8 cellular contexts compared by ENCODE assay signal in the genomic region with DNA sequence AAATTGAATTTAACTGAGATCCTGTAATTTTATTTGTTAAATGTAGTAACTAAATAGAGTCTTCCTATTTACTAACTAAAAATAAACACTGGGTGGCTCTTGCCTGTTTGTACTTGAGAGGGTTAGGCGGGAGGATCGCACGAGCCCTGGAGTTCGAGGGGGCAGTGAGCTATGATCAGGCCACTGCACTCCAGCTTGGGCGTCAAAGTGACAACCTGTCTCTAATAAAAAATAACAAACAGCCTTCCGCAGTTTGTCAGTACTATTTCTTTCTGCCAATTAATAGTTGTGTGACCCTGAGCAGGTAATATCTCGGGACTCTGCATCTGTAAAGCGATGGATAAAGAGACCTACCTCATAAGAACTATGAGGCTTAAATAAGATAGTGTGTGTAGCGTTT. TPM values are rescaled to one million over a fixed set of nuclear protein-coding genes. Genes with fewer than 3 reads are reported as not detected.
DNase-seq lines count a peak whose midpoint lies in the region; ATAC-seq and TF ChIP-seq lines count a peak whose summit lies in the region.

No MANE protein-coding gene starts in this region.

- peak overlapping the region; percentile 100 for H3K27ac Mint-ChIP-seq in activated T-helper 1 cell treated with anti-CD3 and anti-CD28 coated beads, Interleukin-12 subunit alpha, Interleukin-12 subunit beta, Interleukin-2, Interleukin-4 antibody, amounts not matched to agents 30 ng/mL and 10 ng/mL and 1 ng/mL, durations not matched to agents 14 hours and 24 hours and 36 hours
- H3K27ac Mint-ChIP-seq in stimulated activated naive B cell treated with anti-CD40 and anti-IgM and Interleukin-4, amounts not matched to agents 10 μg/mL and 1 μg/mL and 100 μg/mL, for 72 hours = peak overlapping the region; percentile 100

- no peak for TF ChIP-seq CTCF in SK-N-SH (IDR thresholded peaks at IDR 0.05)

- no peaks in the 10 kb centered on the region for H3K9me3 Mint-ChIP-seq in activated T-helper 1 cell treated with anti-CD3 and anti-CD28 coated beads, Interleukin-12 subunit alpha, Interleukin-12 subunit beta, Interleukin-2, Interleukin-4 antibody, amounts not matched to agents 30 ng/mL and 10 ng/mL and 1 ng/mL, durations not matched to agents 14 hours and 24 hours and 36 hours
- H3K9me3 Mint-ChIP-seq in stimulated activated naive B cell treated with anti-CD40 and anti-IgM and Interleukin-4, amounts not matched to agents 10 μg/mL and 1 μg/mL and 100 μg/mL, for 72 hours = no peaks in the 10 kb centered on the region

- ATAC-seq in SK-N-SH treated with all-trans-retinoic acid at 6 μM for 48 hours (no peak), GM21515 (IDR thresholded peaks at IDR 0.05; ENCODE audit: unreplicated experiment) (no peak)
- ATAC-seq in stimulated activated naive B cell treated with anti-CD40 and anti-IgM and Interleukin-4, amounts not matched to agents 10 μg/mL and 1 μg/mL and 100 μg/mL, for 72 hours (replicated peaks) = peak in 1 of 2 donors; percentile 1

- H3K27me3 ChIP-seq in SK-N-SH (ENCODE audit: insufficient read depth) = no peaks in the 10 kb centered on the region

- peak overlapping the region; percentile 79 for H3K9ac ChIP-seq in SK-N-SH

- H2AFZ ChIP-seq in SK-N-SH (ENCODE audit: low read depth) = peak overlapping the region; percentile 95

- peak overlapping the region; percentile 77 for H3K4me2 ChIP-seq in SK-N-SH

- H3K36me3 Mint-ChIP-seq in activated T-helper 1 cell treated with anti-CD3 and anti-CD28 coated beads, Interleukin-12 subunit alpha, Interleukin-12 subunit beta, Interleukin-2, Interleukin-4 antibody, amounts not matched to agents 30 ng/mL and 10 ng/mL and 1 ng/mL, durations not matched to agents 14 hours and 24 hours and 36 hours (ENCODE audit: low read depth) = peaks cover 24% of the 10 kb centered on the region
- peaks cover 9 to 25% of the 10 kb centered on the region in 2 donors for H3K36me3 Mint-ChIP-seq in stimulated activated naive B cell treated with anti-CD40 and anti-IgM and Interleukin-4, amounts not matched to agents 10 μg/mL and 1 μg/mL and 100 μg/mL, for 72 hours

- peaks cover 41% of the 10 kb centered on the region for H3K79me2 ChIP-seq in SK-N-SH (ENCODE audit: insufficient read depth)

- intact Hi-C loops in activated T-helper 1 cell treated with anti-CD3 and anti-CD28 coated beads, Interleukin-12 subunit alpha, Interleukin-12 subunit beta, Interleukin-2, Interleukin-4 antibody, amounts not matched to agents 30 ng/mL and 10 ng/mL and 1 ng/mL, durations not matched to agents 14 hours and 24 hours and 36 hours (cut with micrococcal nuclease) = loop anchor here (10.0 kb wide), 1 partner anchor 871 kb away; a partner anchor contains a TSS

- no peak for TF ChIP-seq RAD21 in SK-N-SH (IDR thresholded peaks at IDR 0.05; ENCODE audit: low read length)

- POLR2A ChIA-PET in SK-N-SH (lab: Yijun Ruan, JAX) = interaction anchor here (0.6 to 2.9 kb wide), 5 partner anchors 11 to 297 kb away, joined by 3 to 19 read pairs (median 3); a partner anchor contains a TSS

- H3F3A ChIP-seq in SK-N-SH (replicated peaks; ENCODE audit: insufficient read depth) = no peaks in the 10 kb centered on the region

- H3K4me1 Mint-ChIP-seq in activated T-helper 1 cell treated with anti-CD3 and anti-CD28 coated beads, Interleukin-12 subunit alpha, Interleukin-12 subunit beta, Interleukin-2, Interleukin-4 antibody, amounts not matched to agents 30 ng/mL and 10 ng/mL and 1 ng/mL, durations not matched to agents 14 hours and 24 hours and 36 hours (ENCODE audit: low read depth) = peaks cover 41% of the 10 kb centered on the region
- peaks cover 14 to 15% of the 10 kb centered on the region in 2 donors for H3K4me1 Mint-ChIP-seq in stimulated activated naive B cell treated with anti-CD40 and anti-IgM and Interleukin-4, amounts not matched to agents 10 μg/mL and 1 μg/mL and 100 μg/mL, for 72 hours

- CTCF ChIA-PET in SK-N-SH (lab: Yijun Ruan, JAX) = interaction anchor here (1.5 to 1.8 kb wide), 2 partner anchors 42 to 455 kb away, joined by 5 read pairs; a partner anchor contains a TSS

- 41% methylated on average over 9 of the region's 9 CpGs for WGBS in SK-N-SH (ENCODE audit: low lambda C conversion rate)

- no peak for TF ChIP-seq EP300 in SK-N-SH (IDR thresholded peaks at IDR 0.05; ENCODE audit: borderline replicate concordance in 1 of 2, low read depth in 1 of 2, low read length in 1 of 2)

- peak overlapping the region; percentile 74 to 96 for H3K27ac ChIP-seq in SK-N-SH (ENCODE audit: low read depth in 2 of 2, low read length in 1 of 2)

- peak overlapping the region; percentile 100 for H3K4me3 Mint-ChIP-seq in activated T-helper 1 cell treated with anti-CD3 and anti-CD28 coated beads, Interleukin-12 subunit alpha, Interleukin-12 subunit beta, Interleukin-2, Interleukin-4 antibody, amounts not matched to agents 30 ng/mL and 10 ng/mL and 1 ng/mL, durations not matched to agents 14 hours and 24 hours and 36 hours
- H3K4me3 Mint-ChIP-seq in stimulated activated naive B cell treated with anti-CD40 and anti-IgM and Interleukin-4, amounts not matched to agents 10 μg/mL and 1 μg/mL and 100 μg/mL, for 72 hours = peak overlapping the region; percentile 84 to 95

- H3K4me3 ChIP-seq in SK-N-SH (ENCODE audit: low read depth in 2 of 2, low read length in 1 of 2) (peak overlapping the region; percentile 81 to 88), iPS-11a (ENCODE audit: low read depth, low read length) (peak overlapping the region; percentile 82)

- peak; percentile 45 for DNase-seq in SK-N-SH
- no peak for DNase-seq in activated T-helper 1 cell treated with anti-CD3 and anti-CD28 coated beads, Interleukin-12 subunit alpha, Interleukin-12 subunit beta, Interleukin-2, Interleukin-4 antibody, amounts not matched to agents 30 ng/mL and 10 ng/mL and 1 ng/mL, durations not matched to agents 14 hours and 24 hours and 36 hours (ENCODE audit: low spot score)
- no peak for DNase-seq in stimulated activated naive B cell treated with anti-CD40 and anti-IgM and Interleukin-4, amounts not matched to agents 10 μg/mL and 1 μg/mL and 100 μg/mL, for 72 hours
- DNase-seq in foreskin melanocyte = no peak
- no peak for DNase-seq in AG08396 (ENCODE audit: low spot score)

- H3K36me3 ChIP-seq in SK-N-SH (replicated peaks in 1 of 2; ENCODE audit: control insufficient read depth in 1 of 2, insufficient read depth in 2 of 2, low read length in 1 of 2) = peaks cover 12 to 14% of the 10 kb centered on the region in 2 experiments

- H3K9me2 ChIP-seq in SK-N-SH = no peaks in the 10 kb centered on the region

- peaks cover 9% of the 10 kb centered on the region; the same call in 1 of the 2 replicates for H4K20me1 ChIP-seq in SK-N-SH (ENCODE audit: insufficient read depth)

- no peaks in the 10 kb centered on the region for H3K9me3 ChIP-seq in SK-N-SH

- H3K27me3 Mint-ChIP-seq in activated T-helper 1 cell treated with anti-CD3 and anti-CD28 coated beads, Interleukin-12 subunit alpha, Interleukin-12 subunit beta, Interleukin-2, Interleukin-4 antibody, amounts not matched to agents 30 ng/mL and 10 ng/mL and 1 ng/mL, durations not matched to agents 14 hours and 24 hours and 36 hours (ENCODE audit: insufficient read depth) = no peaks in the 10 kb centered on the region
- no peaks in the 10 kb centered on the region for H3K27me3 Mint-ChIP-seq in stimulated activated naive B cell treated with anti-CD40 and anti-IgM and Interleukin-4, amounts not matched to agents 10 μg/mL and 1 μg/mL and 100 μg/mL, for 72 hours

- H3K4me1 ChIP-seq in SK-N-SH (ENCODE audit: control insufficient read depth in 1 of 2, insufficient read depth in 2 of 2, low read depth in 1 of 2, low read length in 1 of 2) = peaks cover 0 to 12% of the 10 kb centered on the region in 2 experiments; a peak in 2 of 4 replicates

RNA-seq across cellular contexts. Expression of a gene that starts 0.8 kb away (rescaled TPM):
- 7.4 and 9.5 TPM in 2 replicates for polyA plus RNA-seq in SK-N-SH (2012; rRNA removed)
- 5.7 and 7.1 TPM in 2 replicates for polyA plus RNA-seq in SK-N-SH (2012; cell fraction: cytosol; rRNA removed)
- polyA plus RNA-seq in SK-N-SH (2012; cell fraction: nucleus; rRNA removed) = 7.1 and 7.4 TPM in 2 replicates
- 34.7 and 34.9 TPM in 2 replicates for total RNA-seq in activated T-helper 1 cell treated with anti-CD3 and anti-CD28 coated beads, Interleukin-12 subunit alpha, Interleukin-12 subunit beta, Interleukin-2, Interleukin-4 antibody, amounts not matched to agents 30 ng/mL and 10 ng/mL and 1 ng/mL, durations not matched to agents 14 hours and 24 hours and 36 hours

RNA-seq across cellular contexts. Expression of a gene that starts 11.2 kb away (rescaled TPM):
- 0.03 and 0.05 TPM in 2 replicates for polyA plus RNA-seq in SK-N-SH (2012; rRNA removed)
- 0.01 and 0.05 TPM in 2 replicates for polyA plus RNA-seq in SK-N-SH (2012; cell fraction: cytosol; rRNA removed)
- 0.13 and 0.28 TPM in 2 replicates for polyA plus RNA-seq in SK-N-SH (2012; cell fraction: nucleus; rRNA removed)
- total RNA-seq in activated T-helper 1 cell treated with anti-CD3 and anti-CD28 coated beads, Interleukin-12 subunit alpha, Interleukin-12 subunit beta, Interleukin-2, Interleukin-4 antibody, amounts not matched to agents 30 ng/mL and 10 ng/mL and 1 ng/mL, durations not matched to agents 14 hours and 24 hours and 36 hours = 0.17 TPM in 1 of 2 replicates, not detected in the other

RNA-seq across cellular contexts. Expression of a gene that starts 41.8 kb away (rescaled TPM):
- polyA plus RNA-seq in SK-N-SH (2012; rRNA removed) = 150 and 208 TPM in 2 replicates
- 245 and 312 TPM in 2 replicates for polyA plus RNA-seq in SK-N-SH (2012; cell fraction: cytosol; rRNA removed)
- polyA plus RNA-seq in SK-N-SH (2012; cell fraction: nucleus; rRNA removed) = 54.1 and 132 TPM in 2 replicates
- 93.2 and 97.0 TPM in 2 replicates for total RNA-seq in activated T-helper 1 cell treated with anti-CD3 and anti-CD28 coated beads, Interleukin-12 subunit alpha, Interleukin-12 subunit beta, Interleukin-2, Interleukin-4 antibody, amounts not matched to agents 30 ng/mL and 10 ng/mL and 1 ng/mL, durations not matched to agents 14 hours and 24 hours and 36 hours
